18 cellular contexts compared by ENCODE assay signal in genomic region chr19:16520074-16520973, GRCh38. TPM values are rescaled to one million over a fixed set of nuclear protein-coding genes. Genes with fewer than 3 reads are reported as not detected.
DNase-seq lines count a peak whose midpoint lies in the region; ATAC-seq, FAIRE-seq and TF ChIP-seq lines count a peak whose summit lies in the region.
"Had no signal": no experiment of that assay in that cellular context is flagged by ENCODE, and none has a peak within 500 bp of the region (broad histone marks: within the 10 kb centered on the region; RNA-seq: fewer than 3 reads in every experiment).

No MANE protein-coding gene starts in this region.

- H2AFZ ChIP-seq in neural progenitor cell (replicated peaks), result no peak overlapping the region

- no peaks in the 10 kb centered on the region for H3K27me3 ChIP-seq in neural progenitor cell
- H3K27me3 ChIP-seq: BLaER1, Peyer's patch had no signal

- peak; percentile 39; the same call in 1 of the 2 replicates for TF ChIP-seq POLR2A in GM12891 (IDR thresholded peaks at IDR 0.05; ENCODE audit: low read depth, low read length)

- H3K27ac ChIP-seq in RWPE1 (peak overlapping the region; percentile 36), neural progenitor cell (no peak overlapping the region)
- H3K27ac ChIP-seq: BLaER1, Peyer's patch had no signal

- CTCF ChIA-PET in RWPE1 (lab: Yijun Ruan, JAX), result no interaction called here

- no peak overlapping the region for H3K4me3 ChIP-seq in neural progenitor cell
- H3K4me3 ChIP-seq: BLaER1, Peyer's patch had no signal

- peaks cover 5% of the 10 kb centered on the region for H4K20me1 ChIP-seq in neural progenitor cell (ENCODE audit: low read depth)

- H3K36me3 ChIP-seq in neural progenitor cell, result no peaks in the 10 kb centered on the region

- H3K4me1 Mint-ChIP-seq in neural progenitor cell, result no peaks in the 10 kb centered on the region

- no peak overlapping the region for H3K9ac ChIP-seq in neural progenitor cell
- H3K9ac ChIP-seq: BLaER1 had no signal

- H3K36me3 Mint-ChIP-seq in neural progenitor cell, result peaks cover 24% of the 10 kb centered on the region

- TF ChIP-seq CTCF in RWPE1 (conservative IDR thresholded peaks at IDR 0.05; ENCODE audit: low read depth) (no peak), neural progenitor cell (IDR thresholded peaks at IDR 0.05) (no peak)

- H3K9me3 ChIP-seq in neural progenitor cell (ENCODE audit: low read depth), result no peaks in the 10 kb centered on the region
- H3K9me3 ChIP-seq: BLaER1, Peyer's patch had no signal

- H3F3A ChIP-seq in neural progenitor cell (ENCODE audit: low read depth), result no peaks in the 10 kb centered on the region

- H3K4me2 ChIP-seq in neural progenitor cell, result no peak overlapping the region
- H3K4me2 ChIP-seq: BLaER1 had no signal

- FAIRE-seq in GM12891 (lab: Jason Lieb, UNC), result no peak

- H3K79me2 ChIP-seq in neural progenitor cell (ENCODE audit: low read depth), result no peaks in the 10 kb centered on the region

- H3K27ac Mint-ChIP-seq in neural progenitor cell, result peak overlapping the region; percentile 33

- no peak for ATAC-seq in GM19395 (IDR thresholded peaks at IDR 0.05; ENCODE audit: unreplicated experiment)
- no peak for ATAC-seq in HG03565 (IDR thresholded peaks at IDR 0.05; ENCODE audit: unreplicated experiment)

- no peaks in the 10 kb centered on the region for H3K4me1 ChIP-seq in neural progenitor cell
- H3K4me1 ChIP-seq: BLaER1, Peyer's patch had no signal

- DNase-seq in GM12891 (ENCODE audit: insufficient read length, low spot score), result no peak
- DNase-seq in RWPE1 (ENCODE audit: low spot score), result no peak
- no peak for DNase-seq in neural progenitor cell (ENCODE audit: low spot score)
- DNase-seq: CD8-positive, alpha-beta memory T cell; DND-41; GDM1; HCEC 1CT; Kasumi-1; NCI-H1930; NCI-H2171; NCI-H510A; NCI-H82; Peyer's patch; SHP77 treated with DMSO at 0.1 percent for 48 hours had no signal

- H3K9me3 Mint-ChIP-seq in neural progenitor cell, result no peaks in the 10 kb centered on the region
- H3K9me3 Mint-ChIP-seq: CD8-positive, alpha-beta memory T cell had no signal

- H3K27me3 Mint-ChIP-seq in neural progenitor cell (ENCODE audit: insufficient read depth, low read depth), result peaks cover 2% of the 10 kb centered on the region
- H3K27me3 Mint-ChIP-seq: CD8-positive, alpha-beta memory T cell had no signal

- POLR2A ChIA-PET in RWPE1 (lab: Yijun Ruan, JAX; ENCODE audit: low non-redundant PET), result no interaction called here

- no peak overlapping the region for H3K4me3 Mint-ChIP-seq in neural progenitor cell
- H3K4me3 Mint-ChIP-seq: CD8-positive, alpha-beta memory T cell had no signal

TF ChIP-seq in GM12891, 5 proteins besides CTCF, POLR2A, EP300 and RAD21:
- TF ChIP-seq SPI1 (IDR thresholded peaks at IDR 0.05; ENCODE audit: low read depth, low read length), result no peak
- TF ChIP-seq POLR2AphosphoS5 (IDR thresholded peaks at IDR 0.05; ENCODE audit: low read depth, low read length), result no peak; the same call in 1 of the 2 replicates
- TF ChIP-seq PAX5 (IDR thresholded peaks at IDR 0.05; ENCODE audit: insufficient read depth, low read length, severe bottlenecking), result no peak
- TF ChIP-seq POU2F2 (IDR thresholded peaks at IDR 0.05; ENCODE audit: low read depth, low read length), result no peak
- no peak for TF ChIP-seq TAF1 (IDR thresholded peaks at IDR 0.05; ENCODE audit: low read depth, low read length)

RNA-seq across cellular contexts. Expression of gene CHERP, which starts 21.9 kb away (rescaled TPM):
- polyA plus RNA-seq in GM12891 (2012; ENCODE audit: low read depth, missing spikeins), result 30.2 TPM
- total RNA-seq in neural progenitor cell (ENCODE audit: low replicate concordance), result 5.5 and 13.7 TPM in 2 replicates

RNA-seq across cellular contexts. Expression of gene C19orf44, which starts 24.1 kb away (rescaled TPM):
- 3.9 TPM for polyA plus RNA-seq in GM12891 (2012; ENCODE audit: low read depth, missing spikeins)
- total RNA-seq in neural progenitor cell (ENCODE audit: low replicate concordance), result 10.9 and 13.2 TPM in 2 replicates

RNA-seq across cellular contexts. Expression of gene CALR3, which starts 24.4 kb away (rescaled TPM):
- polyA plus RNA-seq in GM12891 (2012; ENCODE audit: low read depth, missing spikeins), result 0.33 TPM
- total RNA-seq in neural progenitor cell (ENCODE audit: low replicate concordance), result 0.09 and 2.0 TPM in 2 replicates
- total RNA-seq: CD8-positive, alpha-beta memory T cell; Peyer's patch had no signal
- polyA plus RNA-seq: AG04450; CD8-positive, alpha-beta memory T cell had no signal

RNA-seq across cellular contexts. Expression of gene EPS15L1, which starts 48.6 kb away (rescaled TPM):
- polyA plus RNA-seq in GM12891 (2012; ENCODE audit: low read depth, missing spikeins), result 29.1 TPM
- total RNA-seq in neural progenitor cell (ENCODE audit: low replicate concordance), result 15.8 and 24.4 TPM in 2 replicates

RNA-seq across cellular contexts. Expression of gene SLC35E1, which starts 51.9 kb away (rescaled TPM):
- polyA plus RNA-seq in GM12891 (2012; ENCODE audit: low read depth, missing spikeins), result 17.7 TPM
- 16.4 and 24.8 TPM in 2 replicates for total RNA-seq in neural progenitor cell (ENCODE audit: low replicate concordance)
